Comparison of ENCODE assay signal across 15 cellular contexts in the genomic region with DNA sequence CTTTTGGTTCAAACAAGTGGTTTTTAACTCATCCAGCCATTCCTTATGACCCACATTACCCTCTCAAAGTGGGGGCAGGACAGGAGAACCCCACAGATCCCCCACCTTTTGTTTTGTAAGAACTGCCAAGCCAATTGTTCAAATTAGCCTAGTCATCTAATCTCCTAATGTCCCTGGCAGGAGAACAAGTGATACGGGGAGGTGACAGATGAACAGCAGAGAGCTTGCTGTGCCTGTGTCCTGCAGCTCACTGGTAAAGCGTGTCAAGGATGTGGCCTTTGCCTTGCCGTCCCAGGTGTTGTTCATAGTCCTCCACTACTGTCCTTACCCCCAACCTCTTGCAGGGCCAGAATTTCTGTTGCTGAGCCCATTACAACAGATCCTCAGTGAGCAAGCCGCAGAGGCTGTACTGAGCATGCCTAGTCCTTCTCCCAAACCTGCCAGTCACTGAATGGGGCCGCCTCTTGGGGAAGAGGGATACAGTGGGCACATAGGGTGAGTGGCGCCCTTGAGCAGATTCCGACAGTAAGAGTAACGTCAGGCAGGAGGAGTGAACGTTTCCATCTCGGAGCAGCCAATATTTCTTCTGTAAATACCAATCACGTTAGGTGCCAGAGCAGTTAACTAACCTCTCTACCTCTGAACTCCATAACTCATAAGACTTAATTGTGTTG.
DNase-seq lines count a peak whose midpoint lies in the region; ATAC-seq, FAIRE-seq and TF ChIP-seq lines count a peak whose summit lies in the region.
"Had no signal": no experiment of that assay in that cellular context is flagged by ENCODE, and none has a peak within 500 bp of the region (broad histone marks: within the 10 kb centered on the region; RNA-seq: fewer than 3 reads in every experiment).

No MANE protein-coding gene starts in this region.

- H2BK12ac ChIP-seq in mesenchymal stem cell (ENCODE audit: low read length in 2 of 2): peak overlapping the region in 1 of 2 experiments; percentile 88

- H3K23ac ChIP-seq in mesenchymal stem cell (ENCODE audit: low read length in 2 of 2): no peak overlapping the region

- H2BK120ac ChIP-seq in mesenchymal stem cell (ENCODE audit: low read depth, low read length): no peak overlapping the region

- peaks cover 3% of the 10 kb centered on the region for H3K36me3 Mint-ChIP-seq in effector memory CD8-positive, alpha-beta T cell (ENCODE audit: insufficient read depth)
- no peaks in the 10 kb centered on the region for H3K36me3 Mint-ChIP-seq in CD8-positive, alpha-beta memory T cell
- H3K36me3 Mint-ChIP-seq: IgD-negative memory B cell had no signal

- CTCF ChIA-PET in CD8-positive, alpha-beta memory T cell (lab: Charles Lee): no interaction called here

- no peak overlapping the region for H3K4me3 Mint-ChIP-seq in effector memory CD8-positive, alpha-beta T cell
- H3K4me3 Mint-ChIP-seq in CD8-positive, alpha-beta memory T cell: no peak overlapping the region
- H3K4me3 Mint-ChIP-seq: activated naive CD8-positive, alpha-beta T cell treated with anti-CD3 and anti-CD28 coated beads, Interleukin-2, amount 10 ng/mL, durations not matched to agents 7 days and 5 days; activated T-cell treated with anti-CD3 and anti-CD28 coated beads, Interleukin-2, amount 50 U/mL, for 24 hours had no signal

- no peaks in the 10 kb centered on the region for H3K79me1 ChIP-seq in mesenchymal stem cell (replicated peaks; ENCODE audit: low read length, poor library complexity, severe bottlenecking)

- H3K27me3 ChIP-seq in mesenchymal stem cell (ENCODE audit: control insufficient read depth in 1 of 2, insufficient read depth in 1 of 2, low read length in 2 of 2) (no peaks in the 10 kb centered on the region), transverse colon (no peaks in the 10 kb centered on the region)
- H3K27me3 ChIP-seq in CD8-positive, alpha-beta memory T cell (ENCODE audit: insufficient read depth, low read length, poor library complexity, severe bottlenecking): no peaks in the 10 kb centered on the region
- H3K27me3 ChIP-seq: BLaER1 treated with 17β-estradiol and CSF1 and Interleukin-3, amounts not matched to agents 10 nM and 100 nM; gastrocnemius medialis; suprapubic skin had no signal

- H3K4me1 ChIP-seq in mesenchymal stem cell (ENCODE audit: control insufficient read depth, insufficient read depth, low read depth, low read length) (peaks cover 2% of the 10 kb centered on the region), transverse colon (peaks cover 3 to 33% (median 22%) of the 10 kb centered on the region in 4 donors)
- H3K4me1 ChIP-seq in CD8-positive, alpha-beta memory T cell (ENCODE audit: insufficient read depth, low read length): peaks cover 14% of the 10 kb centered on the region

- H3K36me3 ChIP-seq in mesenchymal stem cell (ENCODE audit: control insufficient read depth in 1 of 2, insufficient read depth in 2 of 2, low read depth in 1 of 2, low read length in 2 of 2) (no peaks in the 10 kb centered on the region), transverse colon (no peaks in the 10 kb centered on the region)
- H3K36me3 ChIP-seq in CD8-positive, alpha-beta memory T cell (ENCODE audit: insufficient read depth, low read length): no peaks in the 10 kb centered on the region
- H3K36me3 ChIP-seq: BLaER1 treated with 17β-estradiol and CSF1 and Interleukin-3, amounts not matched to agents 10 nM and 100 nM; gastrocnemius medialis; suprapubic skin had no signal

- H2BK15ac ChIP-seq in mesenchymal stem cell (ENCODE audit: low read depth, poor library complexity, severe bottlenecking): no peak overlapping the region

- no peak for FAIRE-seq in HTR-8/SVneo (lab: Jason Lieb, UNC)

- no peak for ATAC-seq in effector memory CD8-positive, alpha-beta T cell (replicated peaks)

- no peak overlapping the region for H3K9ac ChIP-seq in mesenchymal stem cell (ENCODE audit: low read length)
- H3K9ac ChIP-seq: BLaER1 treated with 17β-estradiol and CSF1 and Interleukin-3, amounts not matched to agents 10 nM and 100 nM had no signal

- H2BK5ac ChIP-seq in mesenchymal stem cell (ENCODE audit: low read depth, low read length, poor library complexity, severe bottlenecking): no peak overlapping the region

- no peak for TF ChIP-seq EP300 in transverse colon (IDR thresholded peaks at IDR 0.05; ENCODE audit: low read depth)

- WGBS in mesenchymal stem cell: 86% methylated on average over 11 of the region's 11 CpGs
- 76% methylated on average over 11 of the region's 11 CpGs; no CpG with 5 or more reads in 1 of the 2 donors for WGBS in transverse colon (ENCODE audit: low coverage in 1 of 2), 2 donors

- peak overlapping the region; percentile 63 for H2AFZ ChIP-seq in mesenchymal stem cell (ENCODE audit: low read depth, low read length)

- in situ Hi-C loops in transverse colon (cut with MboI; ENCODE audit: low pct_ligation_motif_present in 1 of 4, low pct_unique_long_range_greater_than_20kb in 1 of 4, low sequenced_read_pairs in 3 of 4): no loop called here

- H3K18ac ChIP-seq in mesenchymal stem cell (ENCODE audit: low read depth in 1 of 2, low read length in 2 of 2): peak overlapping the region in 1 of 2 experiments; percentile 70

- peak overlapping the region in 1 of 2 experiments; percentile 26 for H3K4ac ChIP-seq in mesenchymal stem cell (ENCODE audit: low read depth in 1 of 2, low read length in 2 of 2)

- no peak for TF ChIP-seq POLR2A in transverse colon (IDR thresholded peaks at IDR 0.05)

- peak overlapping the region; percentile 39 to 85 for H3K27ac Mint-ChIP-seq in effector memory CD8-positive, alpha-beta T cell
- H3K27ac Mint-ChIP-seq in CD8-positive, alpha-beta memory T cell: peak overlapping the region in 2 of 8 donors; percentile 17 to 62
- H3K27ac Mint-ChIP-seq: activated naive CD8-positive, alpha-beta T cell treated with anti-CD3 and anti-CD28 coated beads, Interleukin-2, amount 10 ng/mL, durations not matched to agents 7 days and 5 days; activated T-cell treated with anti-CD3 and anti-CD28 coated beads, Interleukin-2, amount 50 U/mL, for 24 hours had no signal

- intact Hi-C loops in transverse colon (cut with DNase I; ENCODE audit: low total_unique reads): loop anchor here (5.0 kb wide), 1 partner anchor 88 kb away; a partner anchor contains a TSS

- H3K14ac ChIP-seq in mesenchymal stem cell (ENCODE audit: low read length in 2 of 2): peak overlapping the region in 1 of 2 experiments; percentile 55

- no peak overlapping the region for H4K91ac ChIP-seq in mesenchymal stem cell (ENCODE audit: low read length)

- no peak overlapping the region for H4K8ac ChIP-seq in mesenchymal stem cell (ENCODE audit: low read length)

- no peaks in the 10 kb centered on the region for H3K9me3 ChIP-seq in mesenchymal stem cell (ENCODE audit: control insufficient read depth, low read length)
- H3K9me3 ChIP-seq in transverse colon: no peaks in the 10 kb centered on the region
- H3K9me3 ChIP-seq in CD8-positive, alpha-beta memory T cell (ENCODE audit: low read length): no peaks in the 10 kb centered on the region
- H3K9me3 ChIP-seq: BLaER1 treated with 17β-estradiol and CSF1 and Interleukin-3, amounts not matched to agents 10 nM and 100 nM; gastrocnemius medialis; suprapubic skin had no signal

- DNase-seq in SHP77 treated with DMSO at 0.1 percent for 48 hours (lab: John Stamatoyannopoulos, UW): peak; percentile 22
- no peak for DNase-seq in effector memory CD8-positive, alpha-beta T cell
- no peak for DNase-seq in mesenchymal stem cell
- no peak for DNase-seq in transverse colon
- no peak for DNase-seq in HTR-8/SVneo (ENCODE audit: insufficient read length, low spot score)
- no peak for DNase-seq in CD8-positive, alpha-beta memory T cell
- DNase-seq in NCI-H82 (lab: John Stamatoyannopoulos, UW): no peak
- DNase-seq: activated naive CD8-positive, alpha-beta T cell treated with anti-CD3 and anti-CD28 coated beads, Interleukin-2, amount 10 ng/mL, durations not matched to agents 7 days and 5 days; activated T-cell treated with anti-CD3 and anti-CD28 coated beads, Interleukin-2, amount 50 U/mL, for 24 hours; cerebellar nuclear complex; DMS153; gastrocnemius medialis had no signal

- H3K4me2 ChIP-seq in mesenchymal stem cell (ENCODE audit: low read length, poor library complexity, severe bottlenecking): no peak overlapping the region

- no peak overlapping the region for H3K27ac ChIP-seq in mesenchymal stem cell (ENCODE audit: low read length, poor library complexity, severe bottlenecking)
- H3K27ac ChIP-seq in transverse colon: peak overlapping the region in 3 of 4 donors; percentile 72 to 84 (median 76)
- H3K27ac ChIP-seq in CD8-positive, alpha-beta memory T cell (ENCODE audit: low read depth, low read length): no peak overlapping the region
- H3K27ac ChIP-seq: BLaER1 treated with 17β-estradiol and CSF1 and Interleukin-3, amounts not matched to agents 10 nM and 100 nM; suprapubic skin had no signal

- POLR2A ChIA-PET in CD8-positive, alpha-beta memory T cell (lab: Charles Lee): interaction anchor here (0.6 kb wide), 1 partner anchor 19 kb away, joined by 3 read pairs; no protein-coding TSS in a partner anchor

- no peaks in the 10 kb centered on the region for H3K27me3 Mint-ChIP-seq in effector memory CD8-positive, alpha-beta T cell
- no peaks in the 10 kb centered on the region for H3K27me3 Mint-ChIP-seq in CD8-positive, alpha-beta memory T cell
- H3K27me3 Mint-ChIP-seq: activated naive CD8-positive, alpha-beta T cell treated with anti-CD3 and anti-CD28 coated beads, Interleukin-2, amount 10 ng/mL, durations not matched to agents 7 days and 5 days; activated T-cell treated with anti-CD3 and anti-CD28 coated beads, Interleukin-2, amount 50 U/mL, for 24 hours; IgD-negative memory B cell had no signal

- H3K4me3 ChIP-seq in mesenchymal stem cell (ENCODE audit: insufficient read depth in 1 of 2, low read depth in 1 of 2, low read length in 2 of 2) (no peak overlapping the region), transverse colon (no peak overlapping the region)
- no peak overlapping the region for H3K4me3 ChIP-seq in CD8-positive, alpha-beta memory T cell (ENCODE audit: low read length)
- H3K4me3 ChIP-seq: BLaER1 treated with 17β-estradiol and CSF1 and Interleukin-3, amounts not matched to agents 10 nM and 100 nM; gastrocnemius medialis; suprapubic skin had no signal

- no peak overlapping the region for H2AK5ac ChIP-seq in mesenchymal stem cell (ENCODE audit: low read length, severe bottlenecking)

- H3K4me1 Mint-ChIP-seq in effector memory CD8-positive, alpha-beta T cell (ENCODE audit: low read depth in 2 of 2): peaks cover 13 to 39% of the 10 kb centered on the region in 2 donors
- H3K4me1 Mint-ChIP-seq in CD8-positive, alpha-beta memory T cell: peaks cover 41 to 60% (median 50%) of the 10 kb centered on the region in 3 donors

- no peaks in the 10 kb centered on the region for H3K9me3 Mint-ChIP-seq in effector memory CD8-positive, alpha-beta T cell
- H3K9me3 Mint-ChIP-seq in CD8-positive, alpha-beta memory T cell: no peaks in the 10 kb centered on the region
- H3K9me3 Mint-ChIP-seq: activated naive CD8-positive, alpha-beta T cell treated with anti-CD3 and anti-CD28 coated beads, Interleukin-2, amount 10 ng/mL, durations not matched to agents 7 days and 5 days; activated T-cell treated with anti-CD3 and anti-CD28 coated beads, Interleukin-2, amount 50 U/mL, for 24 hours; IgD-negative memory B cell had no signal

- no peak for TF ChIP-seq CTCF in transverse colon (IDR thresholded peaks at IDR 0.05)

Comparison
In these comparisons a context has a peak if more than half of its experiments do, and no peak if none do; other contexts are left out.
1. H3K27ac ChIP-seq: peak in transverse colon (3 of 4); none in mesenchymal stem cell (single experiment) and CD8-positive, alpha-beta memory T cell (single experiment).